ENCODE assay signal across 13 cellular contexts in genomic region chr9:133945977-133946753, GRCh38. TPM values are rescaled to one million over a fixed set of nuclear protein-coding genes. Genes with fewer than 3 reads are reported as not detected.
DNase-seq lines count a peak whose midpoint lies in the region; ATAC-seq and FAIRE-seq lines count a peak whose summit lies in the region.
"Had no signal": no experiment of that assay in that cellular context is flagged by ENCODE, and none has a peak within 500 bp of the region (broad histone marks: within the 10 kb centered on the region; RNA-seq: fewer than 3 reads in every experiment).

No MANE protein-coding gene starts in this region.

- H3K9me3 ChIP-seq in Karpas-422 (ENCODE audit: low read length): no peaks in the 10 kb centered on the region
- H3K9me3 ChIP-seq: testis had no signal

- H3K36me3 Mint-ChIP-seq in naive B cell: no peaks in the 10 kb centered on the region

- H3K4me3 Mint-ChIP-seq in naive B cell: peak overlapping the region; percentile 66 to 91 (median 78)
- H3K4me3 Mint-ChIP-seq: HFFc6; T-helper 1 cell treated with Interleukin-12 subunit alpha and Interleukin-12 subunit beta and Interleukin-4 antibody, amounts not matched to agents 30 μg/mL and 1 μg/mL, for 36 hours had no signal

- no peaks in the 10 kb centered on the region for H3K27me3 Mint-ChIP-seq in naive B cell

- H3K4me3 ChIP-seq in Karpas-422 (ENCODE audit: low read length): peak overlapping the region; percentile 55
- H3K4me3 ChIP-seq: skin epidermis, testis had no signal

- peak overlapping the region; percentile 85 for H3K27ac ChIP-seq in Karpas-422 (ENCODE audit: low read length)
- H3K27ac ChIP-seq: skin epidermis, testis had no signal

- H3K4me1 ChIP-seq in Karpas-422 (ENCODE audit: low read length): peaks cover 33% of the 10 kb centered on the region
- H3K4me1 ChIP-seq: testis had no signal

- H3K4me2 ChIP-seq in Karpas-422 (ENCODE audit: low read depth, low read length, poor library complexity, severe bottlenecking): peak overlapping the region; percentile 77

- no peaks in the 10 kb centered on the region for H3K27me3 ChIP-seq in Karpas-422 (ENCODE audit: low read length)
- H3K27me3 ChIP-seq: testis had no signal

- peaks cover 43% of the 10 kb centered on the region for H4K20me1 ChIP-seq in Karpas-422 (ENCODE audit: insufficient read depth, low read depth, low read length)

- H3K9me2 ChIP-seq in Karpas-422 (replicated peaks; ENCODE audit: insufficient read depth, low read length): no peaks in the 10 kb centered on the region

- ATAC-seq in GM21526 (IDR thresholded peaks at IDR 0.05; ENCODE audit: low FRiP score, unreplicated experiment) (peak; percentile 51), naive B cell (ENCODE audit: low read depth in 2 of 2) (peak; percentile 18 to 67)

- H3K9ac ChIP-seq in Karpas-422 (ENCODE audit: low read length): peak overlapping the region; percentile 58

- H3K79me2 ChIP-seq in Karpas-422 (ENCODE audit: low read length): no peaks in the 10 kb centered on the region

- H3K36me3 ChIP-seq in Karpas-422 (ENCODE audit: insufficient read depth, low read length): no peaks in the 10 kb centered on the region

- peak; percentile 99 for FAIRE-seq in GM18507 (lab: Jason Lieb, UNC)

- H3K4me1 Mint-ChIP-seq in naive B cell: peaks cover 58 to 78% (median 68%) of the 10 kb centered on the region in 3 donors

- H3K9me3 Mint-ChIP-seq in naive B cell: no peaks in the 10 kb centered on the region
- H3K9me3 Mint-ChIP-seq: HFFc6; T-helper 1 cell treated with Interleukin-12 subunit alpha and Interleukin-12 subunit beta and Interleukin-4 antibody, amounts not matched to agents 30 μg/mL and 1 μg/mL, for 36 hours had no signal

- peak overlapping the region; percentile 93 to 99 (median 97) for H3K27ac Mint-ChIP-seq in naive B cell
- H3K27ac Mint-ChIP-seq: HFFc6; T-helper 1 cell treated with Interleukin-12 subunit alpha and Interleukin-12 subunit beta and Interleukin-4 antibody, amounts not matched to agents 30 μg/mL and 1 μg/mL, for 36 hours had no signal

- DNase-seq in GM18507 (ENCODE audit: extremely low spot score, insufficient read length, low read depth): no peak
- peak; percentile 93 for DNase-seq in Karpas-422
- DNase-seq in naive B cell: peak; percentile 55
- no peak for DNase-seq in HCEC 1CT
- no peak for DNase-seq in islet precursor cell
- DNase-seq in activated naive CD4-positive, alpha-beta T cell treated with anti-CD3 and anti-CD28 coated beads, Interleukin-2, amount 50 U/mL, for 16 hours: no peak
- no peak for DNase-seq in NCI-H345 treated with DMSO at 0.1 percent for 48 hours (lab: John Stamatoyannopoulos, UW; ENCODE audit: unreplicated experiment)
- DNase-seq: HFFc6, NCI-H1092, testis had no signal

- no peak overlapping the region for H2AFZ ChIP-seq in Karpas-422 (ENCODE audit: low read length)

RNA-seq across cellular contexts. Expression of gene VAV2, which starts 46.0 kb away (rescaled TPM):
- 3.5 and 9.6 TPM in 2 replicates for total RNA-seq in Karpas-422 (2014; rRNA removed; shearing (Covaris generic); ENCODE audit: low replicate concordance)
- polyA plus RNA-seq in naive B cell (ENCODE audit: low read depth in 6 of 6): 10 to 100 TPM in 5 of 6 donors, 1 to 10 TPM in 1; 5.7 to 33.3 (median 15.2) TPM

Comparison
In these comparisons a context has a peak if more than half of its experiments do, and no peak if none do; other contexts are left out.
1. DNase-seq: peak in Karpas-422 (single experiment) and naive B cell (single experiment); none in GM18507 (single experiment), HCEC 1CT (single experiment), islet precursor cell (single experiment), activated naive CD4-positive, alpha-beta T cell treated with anti-CD3 and anti-CD28 coated beads, Interleukin-2, amount 50 U/mL, for 16 hours (single experiment) and NCI-H345 treated with DMSO at 0.1 percent for 48 hours (single experiment).